Comparison of ENCODE assay signal across 8 cellular contexts in the genomic region with DNA sequence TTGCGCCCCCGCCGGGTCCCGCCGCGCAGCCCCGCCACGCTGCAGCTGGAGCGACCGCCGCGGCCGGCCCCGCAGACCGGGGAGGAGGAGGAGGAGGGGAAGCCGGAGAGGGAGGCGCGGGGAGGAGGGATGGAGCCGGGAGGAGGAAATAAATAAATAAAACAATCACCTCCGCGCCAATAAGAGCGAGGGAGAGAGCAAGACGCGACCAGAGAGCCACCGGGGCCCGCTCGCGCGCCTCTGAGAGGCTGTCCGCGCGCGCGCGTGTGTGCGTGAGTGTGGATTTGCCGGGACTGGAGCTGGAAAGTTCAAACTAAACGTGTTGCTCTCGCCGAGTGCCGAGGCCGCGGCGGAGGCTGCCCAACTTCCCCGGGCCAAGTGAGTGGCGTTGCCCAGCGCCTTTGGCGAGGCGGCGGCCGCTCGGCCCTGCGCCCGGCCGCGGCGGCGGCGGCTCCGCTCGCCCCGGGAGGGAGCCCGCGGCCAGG.
DNase-seq lines count a peak whose midpoint lies in the region; ATAC-seq and TF ChIP-seq lines count a peak whose summit lies in the region.

No MANE protein-coding gene starts in this region.

- peaks cover 0 to 4% of the 10 kb centered on the region in 2 donors for H3K4me1 ChIP-seq in mucosa of rectum (ENCODE audit: control insufficient read depth in 2 of 2, insufficient read depth in 2 of 2, low read length in 2 of 2)

- no peaks in the 10 kb centered on the region for H3K9me3 ChIP-seq in mucosa of rectum (ENCODE audit: control insufficient read depth in 2 of 2, low read length in 2 of 2)

- peak; percentile 21 for ATAC-seq in HG03103 (IDR thresholded peaks at IDR 0.05; ENCODE audit: low read depth, unreplicated experiment)

- TF ChIP-seq CTCF in RWPE1 (conservative IDR thresholded peaks at IDR 0.05; ENCODE audit: low read depth) (no peak), epithelial cell of esophagus (IDR thresholded peaks at IDR 0.05; ENCODE audit: insufficient read depth, low read depth, low read length, missing control alignments) (no peak)

- CTCF ChIA-PET in RWPE1 (lab: Yijun Ruan, JAX): interaction anchor here (0.6 kb wide), 1 partner anchor 25 kb away, joined by 3 read pairs; no protein-coding TSS in a partner anchor

- H3K36me3 ChIP-seq in mucosa of rectum (ENCODE audit: control insufficient read depth in 2 of 2, insufficient read depth in 2 of 2, low read length in 2 of 2): no peaks in the 10 kb centered on the region

- H3K4me3 ChIP-seq in epithelial cell of esophagus (ENCODE audit: low read length): peak overlapping the region; percentile 46
- H3K4me3 ChIP-seq in mucosa of rectum (ENCODE audit: low read length in 2 of 2): peak overlapping the region; percentile 63 to 84

- DNase-seq in NCI-H82 (lab: John Stamatoyannopoulos, UW) (peak; percentile 49), NCI-H82 treated with DMSO at 0.1 percent for 48 hours (lab: John Stamatoyannopoulos, UW; ENCODE audit: unreplicated experiment) (no peak), RWPE1 (ENCODE audit: low spot score) (peak; percentile 6), epithelial cell of esophagus (ENCODE audit: low read depth) (peak; percentile 41), NCI-H1436 treated with DMSO at 0.1 percent for 48 hours (lab: John Stamatoyannopoulos, UW) (no peak)
- no peak for DNase-seq in effector CD4-positive, alpha-beta T cell

- POLR2A ChIA-PET in RWPE1 (lab: Yijun Ruan, JAX; ENCODE audit: low non-redundant PET): no interaction called here

- H3K9ac ChIP-seq in mucosa of rectum (ENCODE audit: low read depth in 1 of 2, low read length in 2 of 2): no peak overlapping the region

- H3K27me3 ChIP-seq in mucosa of rectum (ENCODE audit: control insufficient read depth in 2 of 2, insufficient read depth in 2 of 2, low read length in 2 of 2): peaks cover 7 to 10% of the 10 kb centered on the region in 2 donors

- H3K27ac ChIP-seq in RWPE1: no peak overlapping the region
- H3K27ac ChIP-seq in mucosa of rectum (ENCODE audit: low read depth in 2 of 2, low read length in 2 of 2): no peak overlapping the region

Comparison
In these comparisons a context has a peak if more than half of its experiments do, and no peak if none do; other contexts are left out.
1. DNase-seq: peak in NCI-H82 (single experiment), RWPE1 (single experiment) and epithelial cell of esophagus (single experiment); none in NCI-H82 treated with DMSO at 0.1 percent for 48 hours (single experiment), effector CD4-positive, alpha-beta T cell (single experiment) and NCI-H1436 treated with DMSO at 0.1 percent for 48 hours (single experiment).